1 cellular context compared by ENCODE assay signal in the genomic region with DNA sequence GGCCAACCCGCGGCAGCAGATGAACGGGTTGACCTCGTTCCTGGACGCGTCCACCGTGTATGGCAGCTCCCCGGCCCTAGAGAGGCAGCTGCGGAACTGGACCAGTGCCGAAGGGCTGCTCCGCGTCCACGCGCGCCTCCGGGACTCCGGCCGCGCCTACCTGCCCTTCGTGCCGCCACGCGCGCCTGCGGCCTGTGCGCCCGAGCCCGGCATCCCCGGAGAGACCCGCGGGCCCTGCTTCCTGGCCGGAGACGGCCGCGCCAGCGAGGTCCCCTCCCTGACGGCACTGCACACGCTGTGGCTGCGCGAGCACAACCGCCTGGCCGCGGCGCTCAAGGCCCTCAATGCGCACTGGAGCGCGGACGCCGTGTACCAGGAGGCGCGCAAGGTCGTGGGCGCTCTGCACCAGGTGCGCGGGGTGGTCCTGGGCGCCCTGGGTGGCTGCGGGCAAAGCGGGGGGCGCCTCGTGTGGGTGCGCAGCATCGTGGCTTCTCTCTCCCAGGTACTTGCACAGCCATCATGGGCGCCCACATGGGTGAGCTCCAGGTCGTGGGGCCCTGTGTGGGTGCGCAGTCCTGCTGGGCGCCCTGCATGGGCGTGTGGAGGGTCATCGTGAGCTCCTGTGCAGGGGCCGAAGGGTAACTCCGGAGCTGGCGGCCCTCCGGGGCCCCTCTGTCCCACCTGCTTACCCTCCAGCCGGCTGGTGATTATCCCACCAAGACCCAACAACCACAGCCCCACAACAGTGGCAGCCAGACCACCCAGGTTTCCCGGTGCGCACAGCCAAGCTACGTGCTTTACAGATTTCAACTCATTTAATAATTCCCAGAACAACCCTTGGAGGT.
TF ChIP-seq lines count a peak whose summit lies in the region.

No MANE protein-coding gene starts in this region.

TF ChIP-seq in GM23338, 12 proteins besides CTCF, POLR2A, EP300 and RAD21 (continued from another document):
- TF ChIP-seq STAT1 (IDR thresholded peaks at IDR 0.05; ENCODE audit: unreplicated experiment) (no peak), EZH2phosphoT487 (IDR thresholded peaks at IDR 0.05; ENCODE audit: unreplicated experiment) (no peak)
- TF ChIP-seq, protein P1, sequence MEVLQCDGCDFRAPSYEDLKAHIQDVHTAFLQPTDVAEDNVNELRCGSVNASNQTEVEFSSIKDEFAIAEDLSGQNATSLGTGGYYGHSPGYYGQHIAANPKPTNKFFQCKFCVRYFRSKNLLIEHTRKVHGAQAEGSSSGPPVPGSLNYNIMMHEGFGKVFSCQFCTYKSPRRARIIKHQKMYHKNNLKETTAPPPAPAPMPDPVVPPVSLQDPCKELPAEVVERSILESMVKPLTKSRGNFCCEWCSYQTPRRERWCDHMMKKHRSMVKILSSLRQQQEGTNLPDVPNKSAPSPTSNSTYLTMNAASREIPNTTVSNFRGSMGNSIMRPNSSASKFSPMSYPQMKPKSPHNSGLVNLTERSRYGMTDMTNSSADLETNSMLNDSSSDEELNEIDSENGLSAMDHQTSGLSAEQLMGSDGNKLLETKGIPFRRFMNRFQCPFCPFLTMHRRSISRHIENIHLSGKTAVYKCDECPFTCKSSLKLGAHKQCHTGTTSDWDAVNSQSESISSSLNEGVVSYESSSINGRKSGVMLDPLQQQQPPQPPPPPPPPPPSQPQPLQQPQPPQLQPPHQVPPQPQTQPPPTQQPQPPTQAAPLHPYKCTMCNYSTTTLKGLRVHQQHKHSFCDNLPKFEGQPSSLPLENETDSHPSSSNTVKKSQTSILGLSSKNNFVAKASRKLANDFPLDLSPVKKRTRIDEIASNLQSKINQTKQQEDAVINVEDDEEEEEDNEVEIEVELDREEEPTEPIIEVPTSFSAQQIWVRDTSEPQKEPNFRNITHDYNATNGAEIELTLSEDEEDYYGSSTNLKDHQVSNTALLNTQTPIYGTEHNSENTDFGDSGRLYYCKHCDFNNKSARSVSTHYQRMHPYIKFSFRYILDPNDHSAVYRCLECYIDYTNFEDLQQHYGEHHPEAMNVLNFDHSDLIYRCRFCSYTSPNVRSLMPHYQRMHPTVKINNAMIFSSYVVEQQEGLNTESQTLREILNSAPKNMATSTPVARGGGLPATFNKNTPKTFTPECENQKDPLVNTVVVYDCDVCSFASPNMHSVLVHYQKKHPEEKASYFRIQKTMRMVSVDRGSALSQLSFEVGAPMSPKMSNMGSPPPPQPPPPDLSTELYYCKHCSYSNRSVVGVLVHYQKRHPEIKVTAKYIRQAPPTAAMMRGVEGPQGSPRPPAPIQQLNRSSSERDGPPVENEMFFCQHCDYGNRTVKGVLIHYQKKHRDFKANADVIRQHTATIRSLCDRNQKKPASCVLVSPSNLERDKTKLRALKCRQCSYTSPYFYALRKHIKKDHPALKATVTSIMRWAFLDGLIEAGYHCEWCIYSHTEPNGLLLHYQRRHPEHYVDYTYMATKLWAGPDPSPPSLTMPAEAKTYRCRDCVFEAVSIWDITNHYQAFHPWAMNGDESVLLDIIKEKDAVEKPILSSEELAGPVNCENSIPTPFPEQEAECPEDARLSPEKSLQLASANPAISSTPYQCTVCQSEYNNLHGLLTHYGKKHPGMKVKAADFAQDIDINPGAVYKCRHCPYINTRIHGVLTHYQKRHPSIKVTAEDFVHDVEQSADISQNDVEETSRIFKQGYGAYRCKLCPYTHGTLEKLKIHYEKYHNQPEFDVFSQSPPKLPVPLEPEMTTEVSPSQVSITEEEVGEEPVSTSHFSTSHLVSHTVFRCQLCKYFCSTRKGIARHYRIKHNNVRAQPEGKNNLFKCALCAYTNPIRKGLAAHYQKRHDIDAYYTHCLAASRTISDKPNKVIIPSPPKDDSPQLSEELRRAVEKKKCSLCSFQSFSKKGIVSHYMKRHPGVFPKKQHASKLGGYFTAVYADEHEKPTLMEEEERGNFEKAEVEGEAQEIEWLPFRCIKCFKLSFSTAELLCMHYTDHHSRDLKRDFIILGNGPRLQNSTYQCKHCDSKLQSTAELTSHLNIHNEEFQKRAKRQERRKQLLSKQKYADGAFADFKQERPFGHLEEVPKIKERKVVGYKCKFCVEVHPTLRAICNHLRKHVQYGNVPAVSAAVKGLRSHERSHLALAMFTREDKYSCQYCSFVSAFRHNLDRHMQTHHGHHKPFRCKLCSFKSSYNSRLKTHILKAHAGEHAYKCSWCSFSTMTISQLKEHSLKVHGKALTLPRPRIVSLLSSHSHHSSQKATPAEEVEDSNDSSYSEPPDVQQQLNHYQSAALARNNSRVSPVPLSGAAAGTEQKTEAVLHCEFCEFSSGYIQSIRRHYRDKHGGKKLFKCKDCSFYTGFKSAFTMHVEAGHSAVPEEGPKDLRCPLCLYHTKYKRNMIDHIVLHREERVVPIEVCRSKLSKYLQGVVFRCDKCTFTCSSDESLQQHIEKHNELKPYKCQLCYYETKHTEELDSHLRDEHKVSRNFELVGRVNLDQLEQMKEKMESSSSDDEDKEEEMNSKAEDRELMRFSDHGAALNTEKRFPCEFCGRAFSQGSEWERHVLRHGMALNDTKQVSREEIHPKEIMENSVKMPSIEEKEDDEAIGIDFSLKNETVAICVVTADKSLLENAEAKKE (CRISPR knock-in tag; IDR thresholded peaks at IDR 0.05): no peak
